Comparison of ENCODE assay signal across 1 cellular context in the genomic region with DNA sequence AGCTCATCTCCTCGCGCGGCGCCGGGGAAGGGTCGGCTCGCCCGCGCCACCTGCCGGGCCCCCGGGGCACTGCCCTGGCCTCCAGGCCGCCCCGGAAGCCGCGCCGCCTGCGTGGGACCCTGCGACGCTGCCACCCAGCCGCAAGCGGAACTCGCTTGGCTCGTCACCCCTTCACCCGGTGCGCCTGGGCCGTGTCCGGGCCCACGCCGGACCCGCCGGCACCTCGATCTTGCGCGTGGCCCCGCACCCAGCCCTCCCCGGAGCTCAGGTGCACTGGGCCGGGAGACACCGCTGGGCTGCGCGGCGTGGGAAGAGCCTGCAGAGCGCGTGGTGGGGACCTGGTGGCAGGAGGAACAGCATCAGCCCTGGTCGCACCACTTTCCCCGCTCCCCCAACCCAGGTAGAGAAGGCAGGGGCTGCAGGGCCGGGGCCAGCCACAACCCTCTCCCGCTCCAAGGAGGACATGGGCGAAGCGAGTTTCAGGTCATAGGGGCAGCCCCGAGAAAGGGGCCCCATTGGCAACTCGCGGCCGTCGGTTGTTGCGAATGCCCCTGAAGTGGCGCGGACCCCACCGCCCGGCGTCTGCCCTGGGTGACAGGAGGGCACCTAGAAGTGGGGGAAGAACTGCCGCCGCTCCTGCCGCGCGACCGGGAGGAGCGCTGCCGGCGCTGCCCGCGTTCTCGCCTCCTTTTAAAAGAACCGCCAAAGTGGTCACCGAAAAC.
TF ChIP-seq lines count a peak whose summit lies in the region.

No MANE protein-coding gene starts in this region.

TF ChIP-seq in HepG2, 621 proteins besides CTCF, POLR2A, EP300 and RAD21 (continued from another document and continues in another):
- TF ChIP-seq, protein P1, sequence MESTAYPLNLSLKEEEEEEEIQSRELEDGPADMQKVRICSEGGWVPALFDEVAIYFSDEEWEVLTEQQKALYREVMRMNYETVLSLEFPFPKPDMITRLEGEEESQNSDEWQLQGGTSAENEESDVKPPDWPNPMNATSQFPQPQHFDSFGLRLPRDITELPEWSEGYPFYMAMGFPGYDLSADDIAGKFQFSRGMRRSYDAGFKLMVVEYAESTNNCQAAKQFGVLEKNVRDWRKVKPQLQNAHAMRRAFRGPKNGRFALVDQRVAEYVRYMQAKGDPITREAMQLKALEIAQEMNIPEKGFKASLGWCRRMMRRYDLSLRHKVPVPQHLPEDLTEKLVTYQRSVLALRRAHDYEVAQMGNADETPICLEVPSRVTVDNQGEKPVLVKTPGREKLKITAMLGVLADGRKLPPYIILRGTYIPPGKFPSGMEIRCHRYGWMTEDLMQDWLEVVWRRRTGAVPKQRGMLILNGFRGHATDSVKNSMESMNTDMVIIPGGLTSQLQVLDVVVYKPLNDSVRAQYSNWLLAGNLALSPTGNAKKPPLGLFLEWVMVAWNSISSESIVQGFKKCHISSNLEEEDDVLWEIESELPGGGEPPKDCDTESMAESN (CRISPR knock-in tag; conservative IDR thresholded peaks at IDR 0.05): peak; percentile 88; the same call in 1 of the 2 replicates
- peak; percentile 60 for TF ChIP-seq ASH2L (IDR thresholded peaks at IDR 0.05; ENCODE audit: insufficient read length, low read depth, low read length)
- TF ChIP-seq, protein P2, sequence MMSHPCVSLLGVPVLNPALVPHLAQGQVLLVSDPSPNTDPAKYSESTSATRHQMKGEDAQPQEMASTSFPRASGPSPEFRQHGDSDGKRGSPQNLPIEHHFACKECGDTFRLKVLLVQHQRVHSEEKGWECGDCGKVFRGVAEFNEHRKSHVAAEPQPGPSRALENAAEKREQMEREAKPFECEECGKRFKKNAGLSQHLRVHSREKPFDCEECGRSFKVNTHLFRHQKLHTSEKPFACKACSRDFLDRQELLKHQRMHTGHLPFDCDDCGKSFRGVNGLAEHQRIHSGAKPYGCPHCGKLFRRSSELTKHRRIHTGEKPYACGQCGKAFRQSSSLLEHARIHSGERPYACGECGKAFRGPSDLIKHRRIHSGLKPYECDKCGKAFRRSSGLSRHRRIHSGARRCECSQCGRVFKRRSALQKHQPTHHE (CRISPR knock-in tag; IDR thresholded peaks at IDR 0.05; ENCODE audit: borderline replicate concordance): peak; percentile 87
- TF ChIP-seq U2AF1 (optimal IDR thresholded peaks at IDR 0.05; ENCODE audit: low read depth, low read length): peak; percentile 9
- TF ChIP-seq BCL3 (CRISPR knock-in tag; IDR thresholded peaks at IDR 0.05): peak; percentile 57; the same call in 1 of the 2 replicates
- no peak; the same call in 1 of the 2 replicates for TF ChIP-seq ZNF800 (CRISPR knock-in tag; IDR thresholded peaks at IDR 0.05)
- no peak for TF ChIP-seq MLX (CRISPR knock-in tag; IDR thresholded peaks at IDR 0.05)
- TF ChIP-seq, protein P3, sequence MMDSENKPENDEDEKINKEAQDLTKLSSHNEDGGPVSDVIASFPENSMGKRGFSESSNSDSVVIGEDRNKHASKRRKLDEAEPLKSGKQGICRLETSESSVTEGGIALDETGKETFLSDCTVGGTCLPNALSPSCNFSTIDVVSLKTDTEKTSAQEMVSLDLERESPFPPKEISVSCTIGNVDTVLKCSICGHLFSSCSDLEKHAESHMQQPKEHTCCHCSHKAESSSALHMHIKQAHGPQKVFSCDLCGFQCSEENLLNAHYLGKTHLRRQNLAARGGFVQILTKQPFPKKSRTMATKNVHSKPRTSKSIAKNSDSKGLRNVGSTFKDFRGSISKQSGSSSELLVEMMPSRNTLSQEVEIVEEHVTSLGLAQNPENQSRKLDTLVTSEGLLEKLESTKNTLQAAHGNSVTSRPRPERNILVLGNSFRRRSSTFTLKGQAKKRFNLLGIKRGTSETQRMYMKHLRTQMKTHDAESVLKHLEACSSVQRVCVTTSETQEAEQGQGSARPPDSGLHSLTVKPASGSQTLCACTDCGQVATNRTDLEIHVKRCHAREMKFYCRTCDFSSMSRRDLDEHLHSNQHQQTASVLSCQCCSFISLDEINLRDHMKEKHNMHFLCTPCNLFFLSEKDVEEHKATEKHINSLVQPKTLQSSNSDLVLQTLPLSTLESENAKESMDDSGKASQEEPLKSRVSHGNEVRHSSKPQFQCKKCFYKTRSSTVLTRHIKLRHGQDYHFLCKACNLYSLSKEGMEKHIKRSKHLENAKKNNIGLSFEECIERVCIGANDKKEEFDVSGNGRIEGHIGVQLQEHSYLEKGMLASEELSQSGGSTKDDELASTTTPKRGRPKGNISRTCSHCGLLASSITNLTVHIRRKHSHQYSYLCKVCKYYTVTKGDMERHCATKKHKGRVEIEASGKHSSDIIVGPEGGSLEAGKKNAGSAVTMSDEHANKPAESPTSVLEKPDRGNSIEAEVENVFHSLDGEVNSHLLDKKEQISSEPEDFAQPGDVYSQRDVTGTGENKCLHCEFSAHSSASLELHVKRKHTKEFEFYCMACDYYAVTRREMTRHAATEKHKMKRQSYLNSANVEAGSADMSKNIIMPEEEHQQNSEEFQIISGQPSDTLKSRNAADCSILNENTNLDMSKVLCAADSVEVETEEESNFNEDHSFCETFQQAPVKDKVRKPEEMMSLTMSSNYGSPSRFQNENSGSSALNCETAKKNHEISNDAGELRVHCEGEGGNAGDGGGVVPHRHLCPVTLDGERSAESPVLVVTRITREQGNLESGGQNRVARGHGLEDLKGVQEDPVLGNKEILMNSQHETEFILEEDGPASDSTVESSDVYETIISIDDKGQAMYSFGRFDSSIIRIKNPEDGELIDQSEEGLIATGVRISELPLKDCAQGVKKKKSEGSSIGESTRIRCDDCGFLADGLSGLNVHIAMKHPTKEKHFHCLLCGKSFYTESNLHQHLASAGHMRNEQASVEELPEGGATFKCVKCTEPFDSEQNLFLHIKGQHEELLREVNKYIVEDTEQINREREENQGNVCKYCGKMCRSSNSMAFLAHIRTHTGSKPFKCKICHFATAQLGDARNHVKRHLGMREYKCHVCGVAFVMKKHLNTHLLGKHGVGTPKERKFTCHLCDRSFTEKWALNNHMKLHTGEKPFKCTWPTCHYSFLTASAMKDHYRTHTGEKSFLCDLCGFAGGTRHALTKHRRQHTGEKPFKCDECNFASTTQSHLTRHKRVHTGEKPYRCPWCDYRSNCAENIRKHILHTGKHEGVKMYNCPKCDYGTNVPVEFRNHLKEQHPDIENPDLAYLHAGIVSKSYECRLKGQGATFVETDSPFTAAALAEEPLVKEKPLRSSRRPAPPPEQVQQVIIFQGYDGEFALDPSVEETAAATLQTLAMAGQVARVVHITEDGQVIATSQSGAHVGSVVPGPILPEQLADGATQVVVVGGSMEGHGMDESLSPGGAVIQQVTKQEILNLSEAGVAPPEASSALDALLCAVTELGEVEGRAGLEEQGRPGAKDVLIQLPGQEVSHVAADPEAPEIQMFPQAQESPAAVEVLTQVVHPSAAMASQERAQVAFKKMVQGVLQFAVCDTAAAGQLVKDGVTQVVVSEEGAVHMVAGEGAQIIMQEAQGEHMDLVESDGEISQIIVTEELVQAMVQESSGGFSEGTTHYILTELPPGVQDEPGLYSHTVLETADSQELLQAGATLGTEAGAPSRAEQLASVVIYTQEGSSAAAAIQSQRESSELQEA (CRISPR knock-in tag; IDR thresholded peaks at IDR 0.05; ENCODE audit: not compliant biosample characterization): no peak
- no peak for TF ChIP-seq KLF11 (CRISPR knock-in tag; IDR thresholded peaks at IDR 0.05)
- peak; percentile 74; the same call in 1 of the 2 replicates for TF ChIP-seq TEAD2 (CRISPR knock-in tag; IDR thresholded peaks at IDR 0.05)
- TF ChIP-seq ZFP82 (CRISPR knock-in tag; IDR thresholded peaks at IDR 0.05; ENCODE audit: borderline replicate concordance): no peak
- TF ChIP-seq IKZF4 (CRISPR knock-in tag; IDR thresholded peaks at IDR 0.05; ENCODE audit: borderline replicate concordance, low read depth, not compliant biosample characterization): peak; percentile 74
- peak; percentile 86 for TF ChIP-seq ZSCAN31 (CRISPR knock-in tag; IDR thresholded peaks at IDR 0.05; ENCODE audit: low read depth)
- peak; percentile 81; the same call in 1 of the 2 replicates for TF ChIP-seq ZBTB7A (CRISPR knock-in tag; IDR thresholded peaks at IDR 0.05)
- no peak for TF ChIP-seq ZFP41 (CRISPR knock-in tag; IDR thresholded peaks at IDR 0.05; ENCODE audit: borderline replicate concordance)
- TF ChIP-seq ZNF574 (CRISPR knock-in tag; IDR thresholded peaks at IDR 0.05): peak; percentile 87
- peak; percentile 26; the same call in 1 of the 2 replicates for TF ChIP-seq ZNF580 (CRISPR knock-in tag; IDR thresholded peaks at IDR 0.05; ENCODE audit: borderline replicate concordance, low read depth)
- peak; percentile 79; the same call in 1 of the 2 replicates for TF ChIP-seq ZNF572 (CRISPR knock-in tag; IDR thresholded peaks at IDR 0.05)
- no peak for TF ChIP-seq ZNF10 (CRISPR knock-in tag; IDR thresholded peaks at IDR 0.05; ENCODE audit: borderline replicate concordance, low read depth)
- no peak for TF ChIP-seq ZNF615 (CRISPR knock-in tag; IDR thresholded peaks at IDR 0.05; ENCODE audit: borderline replicate concordance)
- TF ChIP-seq ZNF296 (CRISPR knock-in tag; conservative IDR thresholded peaks at IDR 0.05): no peak; the same call in 1 of the 2 replicates
- TF ChIP-seq NCOA2 (CRISPR knock-in tag; IDR thresholded peaks at IDR 0.05): peak; percentile 10; the same call in 1 of the 2 replicates
- no peak for TF ChIP-seq CHD4 (IDR thresholded peaks at IDR 0.05; ENCODE audit: borderline replicate concordance, low read length)
- TF ChIP-seq POGZ (CRISPR knock-in tag; IDR thresholded peaks at IDR 0.05): peak; percentile 67
- TF ChIP-seq KAT2B (IDR thresholded peaks at IDR 0.05; ENCODE audit: borderline replicate concordance, low read depth, low read length): no peak
- TF ChIP-seq, protein P4, sequence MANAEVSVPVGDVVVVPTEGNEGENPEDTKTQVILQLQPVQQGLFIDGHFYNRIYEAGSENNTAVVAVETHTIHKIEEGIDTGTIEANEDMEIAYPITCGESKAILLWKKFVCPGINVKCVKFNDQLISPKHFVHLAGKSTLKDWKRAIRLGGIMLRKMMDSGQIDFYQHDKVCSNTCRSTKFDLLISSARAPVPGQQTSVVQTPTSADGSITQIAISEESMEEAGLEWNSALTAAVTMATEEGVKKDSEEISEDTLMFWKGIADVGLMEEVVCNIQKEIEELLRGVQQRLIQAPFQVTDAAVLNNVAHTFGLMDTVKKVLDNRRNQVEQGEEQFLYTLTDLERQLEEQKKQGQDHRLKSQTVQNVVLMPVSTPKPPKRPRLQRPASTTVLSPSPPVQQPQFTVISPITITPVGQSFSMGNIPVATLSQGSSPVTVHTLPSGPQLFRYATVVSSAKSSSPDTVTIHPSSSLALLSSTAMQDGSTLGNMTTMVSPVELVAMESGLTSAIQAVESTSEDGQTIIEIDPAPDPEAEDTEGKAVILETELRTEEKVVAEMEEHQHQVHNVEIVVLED (CRISPR knock-in tag; IDR thresholded peaks at IDR 0.05; ENCODE audit: borderline replicate concordance): 0 out of 2 replicates have a peak, but pooled peaks have one; percentile 44
- TF ChIP-seq ZBTB21 (CRISPR knock-in tag; IDR thresholded peaks at IDR 0.05): no peak
- TF ChIP-seq ZNF496 (CRISPR knock-in tag; IDR thresholded peaks at IDR 0.05; ENCODE audit: insufficient replicate concordance): no peak
